32 cellular contexts compared by ENCODE assay signal in genomic region chr10:29157321-29157720, GRCh38.
A peak's percentile ranks its signal among the peaks of the same experiment; 100 is the strongest.
DNase-seq lines count a peak whose midpoint lies in the region; ATAC-seq and TF ChIP-seq lines count a peak whose summit lies in the region.
"Had no signal": no experiment of that assay in that cellular context is flagged by ENCODE, and none has a peak within 500 bp of the region (broad histone marks: within the 10 kb centered on the region; RNA-seq: fewer than 3 reads in every experiment).

No MANE protein-coding gene starts in this region.

- no peak overlapping the region for H2BK5ac ChIP-seq in trophoblast cell (ENCODE audit: low read depth, low read length, poor library complexity)

- no peak for ATAC-seq in activated naive CD8-positive, alpha-beta T cell treated with anti-CD3 and anti-CD28 coated beads, Interleukin-2, amount 50 U/mL, for 24 hours
- ATAC-seq in HG02970 (IDR thresholded peaks at IDR 0.05; ENCODE audit: low FRiP score, unreplicated experiment), result no peak
- ATAC-seq: activated CD4-positive, alpha-beta T cell treated with anti-CD3 and anti-CD28 coated beads for 36 hours; left lobe of liver; Panc1; T-helper 17 cell had no signal

- no peak overlapping the region for H3K18ac ChIP-seq in trophoblast cell (ENCODE audit: low read length)

- H3K9me3 ChIP-seq in trophoblast cell (ENCODE audit: insufficient read depth, low read depth, low read length), result no peaks in the 10 kb centered on the region
- H3K9me3 ChIP-seq: sigmoid colon, SJSA1, tibial nerve had no signal

- no CpG with 5 or more reads among the region's 2 CpGs for WGBS in trophoblast cell (ENCODE audit: extremely low coverage, insufficient coverage, insufficient read length)

- H3K9ac ChIP-seq in trophoblast cell (ENCODE audit: low read length), result no peak overlapping the region

- H3K14ac ChIP-seq in trophoblast cell (ENCODE audit: low read length), result peak overlapping the region; percentile 3

- H3K23ac ChIP-seq in trophoblast cell (ENCODE audit: low read length), result no peak overlapping the region

- H3K27ac ChIP-seq in trophoblast cell (ENCODE audit: low read depth, low read length), result no peak overlapping the region
- H3K27ac ChIP-seq: cardiac muscle cell, sigmoid colon, SJSA1 had no signal

- no peaks in the 10 kb centered on the region for H3K36me3 ChIP-seq in trophoblast cell (ENCODE audit: control insufficient read depth in 1 of 2, insufficient read depth in 2 of 2, low read length in 2 of 2)
- H3K36me3 ChIP-seq: cardiac muscle cell, sigmoid colon, SJSA1, tibial nerve had no signal

- H2AFZ ChIP-seq in trophoblast cell (ENCODE audit: insufficient read depth, low read length, poor library complexity), result no peak overlapping the region

- no peaks in the 10 kb centered on the region for H3K4me1 Mint-ChIP-seq in activated naive CD8-positive, alpha-beta T cell treated with anti-CD3 and anti-CD28 coated beads, Interleukin-2, amount 50 U/mL, for 24 hours
- H3K4me1 Mint-ChIP-seq: activated CD4-positive, alpha-beta T cell treated with anti-CD3 and anti-CD28 coated beads for 36 hours; nephron; T-helper 17 cell had no signal

- peak overlapping the region; percentile 16 for H2AK5ac ChIP-seq in trophoblast cell (ENCODE audit: low read length)

- peak overlapping the region; percentile 41 for H4K91ac ChIP-seq in trophoblast cell (ENCODE audit: low read depth, low read length)

- H3K27me3 Mint-ChIP-seq in activated naive CD8-positive, alpha-beta T cell treated with anti-CD3 and anti-CD28 coated beads, Interleukin-2, amount 50 U/mL, for 24 hours, result peaks cover 8% of the 10 kb centered on the region

- no peak overlapping the region for H3K4ac ChIP-seq in trophoblast cell (ENCODE audit: low read depth, low read length)

- H3K36me3 Mint-ChIP-seq in activated naive CD8-positive, alpha-beta T cell treated with anti-CD3 and anti-CD28 coated beads, Interleukin-2, amount 50 U/mL, for 24 hours (ENCODE audit: low read depth), result no peaks in the 10 kb centered on the region
- H3K36me3 Mint-ChIP-seq: mesothelial cell of epicardium had no signal

- H2BK120ac ChIP-seq in trophoblast cell (ENCODE audit: insufficient read depth, low read length, poor library complexity), result peak overlapping the region; percentile 5

- H3K4me2 ChIP-seq in trophoblast cell (ENCODE audit: low read length), result no peak overlapping the region

- peak; percentile 65 for DNase-seq in AG10803 (ENCODE audit: low read depth)
- peak in 34 of 58 donors; percentile 2 to 74 (median 24) for DNase-seq in anterior cingulate cortex (lab: John Stamatoyannopoulos, UW)
- peak; percentile 12 to 39 for DNase-seq in hippocampal formation (lab: John Stamatoyannopoulos, UW)
- DNase-seq in trophoblast cell, result no peak
- DNase-seq in stimulated activated CD4-positive, alpha-beta T cell treated with anti-CD3 and anti-CD28 coated beads, Interleukin-4, amount 100 ng/mL, for 4 hours, result no peak
- no peak for DNase-seq in NCI-H82 treated with DMSO at 0.1 percent for 48 hours (lab: John Stamatoyannopoulos, UW; ENCODE audit: unreplicated experiment)
- DNase-seq in activated naive CD8-positive, alpha-beta T cell treated with anti-CD3 and anti-CD28 coated beads, Interleukin-2, amount 50 U/mL, for 24 hours, result no peak
- DNase-seq: activated CD4-positive, alpha-beta T cell treated with anti-CD3 and anti-CD28 coated beads for 36 hours; activated CD8-positive, alpha-beta memory T cell treated with anti-CD3 and anti-CD28 coated beads for 24 hours; activated naive CD4-positive, alpha-beta T cell; activated T-cell treated with anti-CD3 and anti-CD28 coated beads, Interleukin-2, amount 50 U/mL, for 24 hours; AML-193; amniotic stem cell; cortex of kidney; endodermal cell; GDM1; glutamatergic neuron; MM.1S; NCI-H1417 treated with DMSO at 0.1 percent for 48 hours; NK-92 treated with Interleukin-12 subunit alpha and Interleukin-12 subunit beta, amount 100 ng/mL, for 24 hours; sigmoid colon; stimulated activated CD4-positive, alpha-beta T cell treated with anti-CD3 and anti-CD28 coated beads, Interleukin-15, amount 100 ng/mL, for 24 hours; T-helper 17 cell had no signal

- H2BK12ac ChIP-seq in trophoblast cell (ENCODE audit: low read length), result no peak overlapping the region

- H3K4me3 ChIP-seq in AG10803 (ENCODE audit: low read length) (no peak overlapping the region), trophoblast cell (ENCODE audit: low read depth, low read length) (no peak overlapping the region)
- H3K4me3 ChIP-seq: cardiac muscle cell, sigmoid colon, SJSA1, tibial nerve had no signal

- no peak overlapping the region for H3K27ac Mint-ChIP-seq in activated naive CD8-positive, alpha-beta T cell treated with anti-CD3 and anti-CD28 coated beads, Interleukin-2, amount 50 U/mL, for 24 hours
- H3K27ac Mint-ChIP-seq: activated CD4-positive, alpha-beta T cell treated with anti-CD3 and anti-CD28 coated beads for 36 hours; activated T-cell treated with anti-CD3 and anti-CD28 coated beads, Interleukin-2, amount 50 U/mL, for 24 hours; endodermal cell; nephron; stimulated activated naive CD8-positive, alpha-beta T cell treated with anti-CD3 and anti-CD28 coated beads, Interleukin-15, Interleukin-2, amounts not matched to agents 100 ng/mL and 50 ng/mL, for 24 hours; T-helper 17 cell had no signal

- H3K9me3 Mint-ChIP-seq in activated naive CD8-positive, alpha-beta T cell treated with anti-CD3 and anti-CD28 coated beads, Interleukin-2, amount 50 U/mL, for 24 hours, result no peaks in the 10 kb centered on the region
- H3K9me3 Mint-ChIP-seq: activated T-cell treated with anti-CD3 and anti-CD28 coated beads, Interleukin-2, amount 50 U/mL, for 24 hours; nephron; stimulated activated naive CD8-positive, alpha-beta T cell treated with anti-CD3 and anti-CD28 coated beads, Interleukin-15, Interleukin-2, amounts not matched to agents 100 ng/mL and 50 ng/mL, for 24 hours had no signal

- H4K12ac ChIP-seq in trophoblast cell (ENCODE audit: low read depth, low read length), result no peak overlapping the region

- no peak overlapping the region for H3K4me3 Mint-ChIP-seq in activated naive CD8-positive, alpha-beta T cell treated with anti-CD3 and anti-CD28 coated beads, Interleukin-2, amount 50 U/mL, for 24 hours
- H3K4me3 Mint-ChIP-seq: activated CD4-positive, alpha-beta T cell treated with anti-CD3 and anti-CD28 coated beads for 36 hours; activated T-cell treated with anti-CD3 and anti-CD28 coated beads, Interleukin-2, amount 50 U/mL, for 24 hours; endodermal cell; mesothelial cell of epicardium; nephron; stimulated activated naive CD8-positive, alpha-beta T cell treated with anti-CD3 and anti-CD28 coated beads, Interleukin-15, Interleukin-2, amounts not matched to agents 100 ng/mL and 50 ng/mL, for 24 hours; T-helper 17 cell had no signal

- H4K8ac ChIP-seq in trophoblast cell (ENCODE audit: low read depth, low read length), result no peak overlapping the region

- H3K79me1 ChIP-seq in trophoblast cell (ENCODE audit: low read length), result peaks cover 31% of the 10 kb centered on the region

- peaks cover 18 to 19% of the 10 kb centered on the region in 2 experiments for H3K4me1 ChIP-seq in trophoblast cell (ENCODE audit: control insufficient read depth in 1 of 2, insufficient read depth in 2 of 2, low read length in 2 of 2)
- H3K4me1 ChIP-seq: sigmoid colon, tibial nerve had no signal

- H3K79me2 ChIP-seq in trophoblast cell (ENCODE audit: control insufficient read depth, insufficient read depth, low read length, poor library complexity), result peaks cover 4% of the 10 kb centered on the region

- no peak for TF ChIP-seq CTCF in AG10803 (conservative IDR thresholded peaks at IDR 0.05; ENCODE audit: low read length)

- no peaks in the 10 kb centered on the region for H3K27me3 ChIP-seq in trophoblast cell (ENCODE audit: insufficient read depth, low read length)
- H3K27me3 ChIP-seq: cardiac muscle cell, sigmoid colon, SJSA1, tibial nerve had no signal

Comparison
In these comparisons a context has a peak if more than half of its experiments do, and no peak if none do; other contexts are left out.
1. DNase-seq: peak in AG10803 (single experiment), anterior cingulate cortex (34 of 58) and hippocampal formation (2 of 2); none in trophoblast cell (0 of 2), stimulated activated CD4-positive, alpha-beta T cell treated with anti-CD3 and anti-CD28 coated beads, Interleukin-4, amount 100 ng/mL, for 4 hours (0 of 2), NCI-H82 treated with DMSO at 0.1 percent for 48 hours (single experiment) and activated naive CD8-positive, alpha-beta T cell treated with anti-CD3 and anti-CD28 coated beads, Interleukin-2, amount 50 U/mL, for 24 hours (single experiment).